ENCODE assay signal across 12 cellular contexts in the genomic region with DNA sequence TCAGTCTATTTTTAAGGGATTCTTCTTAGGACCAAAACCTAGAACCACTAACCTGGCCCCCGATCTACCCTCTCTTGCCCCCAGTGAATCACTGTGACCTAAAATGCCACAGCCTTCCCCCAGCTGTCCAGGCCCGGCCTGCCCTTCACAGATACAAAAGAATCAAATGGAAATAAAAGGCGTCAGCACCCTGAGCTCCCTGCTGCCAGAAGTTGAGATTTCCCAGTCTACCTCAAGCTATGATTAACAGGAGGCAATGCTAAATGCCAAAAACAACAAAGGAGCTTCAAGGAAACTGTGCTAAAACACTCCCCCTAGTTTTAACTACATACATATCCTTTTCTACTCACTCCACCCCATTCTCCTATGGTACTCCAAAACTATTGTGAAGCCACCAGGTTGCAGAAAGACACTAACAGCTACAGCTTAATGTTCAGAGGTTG.
DNase-seq lines count a peak whose midpoint lies in the region; ATAC-seq and TF ChIP-seq lines count a peak whose summit lies in the region.
"Had no signal": no experiment of that assay in that cellular context is flagged by ENCODE, and none has a peak within 500 bp of the region (broad histone marks: within the 10 kb centered on the region; RNA-seq: fewer than 3 reads in every experiment).

No MANE protein-coding gene starts in this region.

- no peaks in the 10 kb centered on the region for H3K9me3 ChIP-seq in muscle layer of colon (ENCODE audit: low read length)
- H3K9me3 ChIP-seq in upper lobe of right lung, result no peaks in the 10 kb centered on the region
- H3K9me3 ChIP-seq in esophagus squamous epithelium, result no peaks in the 10 kb centered on the region
- H3K9me3 ChIP-seq: colonic mucosa had no signal

- H3K9me3 Mint-ChIP-seq in activated CD4-positive, alpha-beta T cell treated with anti-CD3 and anti-CD28 coated beads, Interleukin-2, amount 10 ng/mL, durations not matched to agents 7 days and 5 days, result no peaks in the 10 kb centered on the region
- H3K9me3 Mint-ChIP-seq in effector memory CD8-positive, alpha-beta T cell, result no peaks in the 10 kb centered on the region
- H3K9me3 Mint-ChIP-seq: activated CD4-positive, alpha-beta memory T cell treated with anti-CD3 and anti-CD28 coated beads for 36 hours had no signal

- H3K4me3 ChIP-seq in muscle layer of colon (ENCODE audit: low read depth in 1 of 2, low read length in 2 of 2), result no peak overlapping the region
- H3K4me3 ChIP-seq in upper lobe of right lung, result no peak overlapping the region
- no peak overlapping the region for H3K4me3 ChIP-seq in esophagus squamous epithelium
- H3K4me3 ChIP-seq: colonic mucosa had no signal

- H3K4me1 ChIP-seq in muscle layer of colon (ENCODE audit: insufficient read depth, low read length) (peaks cover 46% of the 10 kb centered on the region), upper lobe of right lung (peaks cover 26% of the 10 kb centered on the region), esophagus squamous epithelium (peaks cover 0 to 24% (median 0%) of the 10 kb centered on the region in 3 donors)
- H3K4me1 ChIP-seq: colonic mucosa had no signal

- no peak overlapping the region for H3K9ac ChIP-seq in muscle layer of colon (ENCODE audit: low read length)

- 27 to 36% methylated on average over 3 of the region's 3 CpGs for WGBS in esophagus squamous epithelium, 2 donors

- peaks cover 48% of the 10 kb centered on the region for H3K4me1 Mint-ChIP-seq in activated CD4-positive, alpha-beta T cell treated with anti-CD3 and anti-CD28 coated beads, Interleukin-2, amount 10 ng/mL, durations not matched to agents 7 days and 5 days
- peaks cover 33 to 42% of the 10 kb centered on the region in 2 donors for H3K4me1 Mint-ChIP-seq in effector memory CD8-positive, alpha-beta T cell (ENCODE audit: low read depth in 2 of 2)

- no peak for DNase-seq in activated CD4-positive, alpha-beta T cell treated with anti-CD3 and anti-CD28 coated beads, Interleukin-2, amount 10 ng/mL, durations not matched to agents 7 days and 5 days
- DNase-seq in activated CD4-positive, alpha-beta T cell treated with anti-CD3 and anti-CD28 coated beads for 4 hours, result no peak
- DNase-seq in effector memory CD8-positive, alpha-beta T cell, result no peak
- DNase-seq in upper lobe of right lung (no peak), NCI-H146 (lab: John Stamatoyannopoulos, UW) (no peak), esophagus squamous epithelium (lab: John Stamatoyannopoulos, UW) (no peak)
- DNase-seq: activated CD4-positive, alpha-beta memory T cell treated with anti-CD3 and anti-CD28 coated beads for 36 hours; colonic mucosa; OCI-M1 had no signal

- peak overlapping the region; percentile 26 for H3K27ac Mint-ChIP-seq in activated CD4-positive, alpha-beta T cell treated with anti-CD3 and anti-CD28 coated beads, Interleukin-2, amount 10 ng/mL, durations not matched to agents 7 days and 5 days
- peak overlapping the region; percentile 44 to 68 for H3K27ac Mint-ChIP-seq in effector memory CD8-positive, alpha-beta T cell
- H3K27ac Mint-ChIP-seq: activated CD4-positive, alpha-beta memory T cell treated with anti-CD3 and anti-CD28 coated beads for 36 hours had no signal

- TF ChIP-seq CTCF in upper lobe of right lung (IDR thresholded peaks at IDR 0.05), result no peak
- no peak for TF ChIP-seq CTCF in esophagus squamous epithelium (IDR thresholded peaks at IDR 0.05)

- peaks cover 17% of the 10 kb centered on the region for H3K36me3 Mint-ChIP-seq in activated CD4-positive, alpha-beta T cell treated with anti-CD3 and anti-CD28 coated beads, Interleukin-2, amount 10 ng/mL, durations not matched to agents 7 days and 5 days (ENCODE audit: low read depth)
- peaks cover 4% of the 10 kb centered on the region for H3K36me3 Mint-ChIP-seq in effector memory CD8-positive, alpha-beta T cell (ENCODE audit: insufficient read depth)
- H3K36me3 Mint-ChIP-seq: activated CD4-positive, alpha-beta memory T cell treated with anti-CD3 and anti-CD28 coated beads for 36 hours had no signal

- no peaks in the 10 kb centered on the region for H3K36me3 ChIP-seq in muscle layer of colon (ENCODE audit: insufficient read depth, low read length)
- H3K36me3 ChIP-seq in upper lobe of right lung, result no peaks in the 10 kb centered on the region
- H3K36me3 ChIP-seq in esophagus squamous epithelium, result peaks cover 0 to 4% (median 0%) of the 10 kb centered on the region in 3 donors
- H3K36me3 ChIP-seq: colonic mucosa had no signal

- no peaks in the 10 kb centered on the region for H3K27me3 Mint-ChIP-seq in activated CD4-positive, alpha-beta T cell treated with anti-CD3 and anti-CD28 coated beads, Interleukin-2, amount 10 ng/mL, durations not matched to agents 7 days and 5 days
- H3K27me3 Mint-ChIP-seq in effector memory CD8-positive, alpha-beta T cell, result no peaks in the 10 kb centered on the region
- H3K27me3 Mint-ChIP-seq: activated CD4-positive, alpha-beta memory T cell treated with anti-CD3 and anti-CD28 coated beads for 36 hours had no signal

- intact Hi-C loops in upper lobe of right lung (cut with DNase I) (no loop called here), esophagus squamous epithelium (cut with DNase I) (no loop called here)

- POLR2A ChIA-PET in activated CD4-positive, alpha-beta T cell treated with anti-CD3 and anti-CD28 coated beads, Interleukin-2, amount 10 ng/mL, durations not matched to agents 7 days and 5 days (lab: Charles Lee), result no interaction called here

- H3K4me3 Mint-ChIP-seq in activated CD4-positive, alpha-beta T cell treated with anti-CD3 and anti-CD28 coated beads, Interleukin-2, amount 10 ng/mL, durations not matched to agents 7 days and 5 days, result no peak overlapping the region
- H3K4me3 Mint-ChIP-seq in effector memory CD8-positive, alpha-beta T cell, result peak overlapping the region; percentile 11 to 46
- H3K4me3 Mint-ChIP-seq: activated CD4-positive, alpha-beta memory T cell treated with anti-CD3 and anti-CD28 coated beads for 36 hours had no signal

- ATAC-seq in effector memory CD8-positive, alpha-beta T cell (replicated peaks), result no peak
- ATAC-seq in upper lobe of right lung, result peak; percentile 43
- ATAC-seq in HG03139 (IDR thresholded peaks at IDR 0.05; ENCODE audit: unreplicated experiment), result no peak
- ATAC-seq: HepG2 had no signal

- CTCF ChIA-PET in activated CD4-positive, alpha-beta T cell treated with anti-CD3 and anti-CD28 coated beads, Interleukin-2, amount 10 ng/mL, durations not matched to agents 7 days and 5 days (lab: Charles Lee), result interaction anchor here (1.2 to 1.3 kb wide), 3 partner anchors 17 to 1092 kb away, joined by 3 to 4 read pairs (median 3); no protein-coding TSS in a partner anchor

- no peak for TF ChIP-seq POLR2A in esophagus squamous epithelium (IDR thresholded peaks at IDR 0.05)

- H3K27ac ChIP-seq in muscle layer of colon (ENCODE audit: low read depth, low read length) (peak overlapping the region; percentile 68), upper lobe of right lung (no peak overlapping the region), esophagus squamous epithelium (peak overlapping the region in 1 of 4 donors; percentile 10)
- H3K27ac ChIP-seq: colonic mucosa had no signal

- H3K27me3 ChIP-seq in muscle layer of colon (ENCODE audit: control insufficient read depth in 1 of 2, insufficient read depth in 2 of 2, low read length in 2 of 2), result no peaks in the 10 kb centered on the region
- no peaks in the 10 kb centered on the region for H3K27me3 ChIP-seq in upper lobe of right lung
- no peaks in the 10 kb centered on the region for H3K27me3 ChIP-seq in esophagus squamous epithelium
- H3K27me3 ChIP-seq: colonic mucosa had no signal
